In the genomic region with DNA sequence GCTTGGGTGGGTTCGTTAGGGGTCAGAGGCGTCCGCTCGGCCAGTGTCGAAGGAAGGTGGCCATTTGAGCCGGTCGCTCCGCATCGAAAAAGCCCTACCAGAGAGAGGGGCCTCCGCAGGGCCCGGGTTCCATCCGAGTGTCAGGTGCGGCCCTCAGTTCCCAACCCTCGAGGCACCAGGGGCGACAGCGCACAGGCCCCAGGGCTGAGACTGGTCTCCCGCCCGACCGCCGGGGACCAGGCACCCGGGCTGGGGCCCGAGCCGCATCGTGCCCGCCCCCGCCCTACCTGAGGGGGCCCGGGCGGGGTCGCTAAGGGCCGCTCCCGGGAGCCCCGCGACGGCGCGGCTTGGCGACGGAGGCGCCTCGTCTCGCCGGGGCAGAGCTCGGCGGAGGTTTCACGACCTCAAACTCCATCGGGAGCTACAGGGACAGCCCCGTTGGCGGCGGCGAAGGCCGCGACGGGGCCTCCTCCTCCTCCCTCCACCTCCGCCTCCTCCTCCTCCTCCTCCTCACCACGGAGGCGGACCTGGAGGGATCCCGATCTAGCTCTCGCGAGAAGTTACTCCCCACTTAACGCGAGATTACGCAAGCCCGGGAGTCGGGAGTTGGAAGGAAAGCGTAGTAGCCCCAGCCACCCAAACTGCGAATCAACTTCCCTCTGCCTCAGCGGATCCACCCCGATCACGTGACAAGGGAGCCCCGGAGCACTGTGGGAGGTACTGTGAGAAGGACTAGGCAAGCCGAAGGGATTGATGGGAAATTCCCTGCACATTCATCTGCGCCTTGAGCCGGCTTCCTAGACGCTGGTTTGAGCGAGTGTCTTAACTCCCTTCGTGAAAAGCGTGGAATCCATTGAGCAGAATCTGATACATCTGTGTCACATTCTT, we compare ENCODE assay signal across 8 cellular contexts. TPM values are rescaled to one million over a fixed set of nuclear protein-coding genes. Genes with fewer than 3 reads are reported as not detected.
A peak's percentile ranks its signal among the peaks of the same experiment; 100 is the strongest.
DNase-seq lines count a peak whose midpoint lies in the region; ATAC-seq and TF ChIP-seq lines count a peak whose summit lies in the region.

RC3H2 (minus strand) TSS at position 537 of the 888 bp plus-strand sequence. CDS start 7,850 bp downstream, outside the sequence.

- CTCF ChIA-PET in OCI-LY7 (lab: Charles Lee; ENCODE audit: unreplicated experiment), result no interaction called here

- peak within 1 kb of the TSS; percentile 82 for H3K4me3 ChIP-seq in OCI-LY7 (ENCODE audit: low read depth, low read length, poor library complexity, severe bottlenecking)

- H3K9me3 Mint-ChIP-seq in endothelial cell (ENCODE audit: unreplicated experiment) (no peaks in the 10 kb centered on the region), mesothelial cell of epicardium (no peaks in the 10 kb centered on the region)

- H3K36me3 Mint-ChIP-seq in endothelial cell (ENCODE audit: low read depth, unreplicated experiment) (no peaks in the 10 kb centered on the region), mesothelial cell of epicardium (peaks cover 5% of the 10 kb centered on the region)

- peaks cover 11% of the 10 kb centered on the region; the same call in 1 of the 2 replicates for H4K20me1 ChIP-seq in OCI-LY7 (ENCODE audit: insufficient read depth, low read length)

- intact Hi-C loops in OCI-LY7 (cut with micrococcal nuclease; ENCODE audit: unreplicated experiment), result loop anchor here (1.0 to 10.0 kb wide), 4 partner anchors 36 to 440 kb away; partner anchors contain the start of gene RABGAP1

- H3K27me3 Mint-ChIP-seq in endothelial cell (ENCODE audit: unreplicated experiment) (peaks cover 7% of the 10 kb centered on the region), mesothelial cell of epicardium (ENCODE audit: low read depth) (no peaks in the 10 kb centered on the region)

- H3K4me2 ChIP-seq in OCI-LY7 (ENCODE audit: low read length), result peak within 1 kb of the TSS; percentile 92

- peaks cover 67% of the 10 kb centered on the region for H3K79me2 ChIP-seq in OCI-LY7 (ENCODE audit: insufficient read depth, low read depth, low read length)

- H3K27ac Mint-ChIP-seq in endothelial cell (ENCODE audit: unreplicated experiment) (peak within 1 kb of the TSS; percentile 91), mesothelial cell of epicardium (peak within 1 kb of the TSS; percentile 99)

- peak within 1 kb of the TSS; percentile 75 for H3K27ac ChIP-seq in OCI-LY7 (ENCODE audit: low read depth, low read length, poor library complexity, severe bottlenecking)

- POLR2A ChIA-PET in OCI-LY7 (lab: Charles Lee), result interaction anchor here (0.6 to 4.5 kb wide), 11 partner anchors 8 to 1641 kb away, joined by 3 to 30 read pairs (median 5); partner anchors contain the start of genes PDCL, RABGAP1, ZBTB26 and ZBTB6

- peak; percentile 79 for ATAC-seq in GM21526 (IDR thresholded peaks at IDR 0.05; ENCODE audit: low FRiP score, unreplicated experiment)

- H2AFZ ChIP-seq in OCI-LY7 (ENCODE audit: low read length), result peak within 1 kb of the TSS; percentile 92

- peaks cover 2% of the 10 kb centered on the region for H3K4me1 Mint-ChIP-seq in endothelial cell (ENCODE audit: unreplicated experiment)
- H3K4me1 Mint-ChIP-seq in mesothelial cell of epicardium, result peaks cover 24% of the 10 kb centered on the region

- H3K4me1 ChIP-seq in OCI-LY7 (ENCODE audit: insufficient read depth, low read length, poor library complexity, severe bottlenecking), result peaks cover 35% of the 10 kb centered on the region

- H3K9me3 ChIP-seq in OCI-LY7 (ENCODE audit: low read length), result no peaks in the 10 kb centered on the region

- H3K4me3 Mint-ChIP-seq in endothelial cell (ENCODE audit: unreplicated experiment), result peak within 1 kb of the TSS; percentile 94
- H3K4me3 Mint-ChIP-seq in mesothelial cell of epicardium, result peak within 1 kb of the TSS; percentile 90

- H3K9me2 ChIP-seq in OCI-LY7 (ENCODE audit: insufficient read depth, low read length), result no peaks in the 10 kb centered on the region

- TF ChIP-seq CTCF in OCI-LY7 (conservative IDR thresholded peaks at IDR 0.05; ENCODE audit: low read length) (no peak), endothelial cell (IDR thresholded peaks at IDR 0.05; ENCODE audit: unreplicated experiment) (no peak), mesothelial cell of epicardium (IDR thresholded peaks at IDR 0.05; ENCODE audit: unreplicated experiment) (no peak)

- BruUV-seq in OCI-LY7 (replicated peaks; lab: Mats Ljungman, UMichigan), result no TSS peak

- H3K36me3 ChIP-seq in OCI-LY7 (ENCODE audit: insufficient read depth, low read length), result peaks cover 26% of the 10 kb centered on the region; the same call in 1 of the 2 replicates

- DNase-seq in DMS 273 (lab: John Stamatoyannopoulos, UW; ENCODE audit: unreplicated experiment) (peak; percentile 100), HuH-7.5 (ENCODE audit: low spot score) (peak; percentile 86), OCI-LY7 (ENCODE audit: low spot score) (peak; percentile 100), activated T-cell treated with anti-CD3 and anti-CD28 coated beads for 1 hour (ENCODE audit: low read depth) (peak; percentile 87), endothelial cell (ENCODE audit: low spot score) (peak; percentile 96), mesothelial cell of epicardium (ENCODE audit: low spot score in 2 of 2, unreplicated experiment in 2 of 2) (peak; percentile 95 to 97)
- DNase-seq in stimulated activated CD8-positive, alpha-beta memory T cell treated with anti-CD3 and anti-CD28 coated beads, Interleukin-15, amount 100 ng/mL, for 48 hours (ENCODE audit: low read depth in 2 of 2), result peak; percentile 93 to 95

RNA-seq across cellular contexts. Expression of gene RC3H2, which starts in this region (rescaled TPM):
- 45.0 and 46.2 TPM in 2 replicates for total RNA-seq in OCI-LY7 (2014; rRNA removed; shearing (Covaris generic))
- total RNA-seq in OCI-LY7 (2022) (73.7 and 78.7 TPM in 2 replicates), endothelial cell (ENCODE audit: unreplicated experiment) (66.8 TPM), mesothelial cell of epicardium (67.9 to 68.6 TPM (median 68.3 TPM) in 3 replicates)

Comparison
In these comparisons a context has a peak if more than half of its experiments do, and no peak if none do; other contexts are left out.
1. Peak in every context shown above with its lines: DNase-seq, ATAC-seq, H3K4me3 ChIP-seq and H3K27ac ChIP-seq.